Comparison of ENCODE assay signal across 20 cellular contexts in genomic region chr11:5575159-5575558, GRCh38. TPM values are rescaled to one million over a fixed set of nuclear protein-coding genes. Genes with fewer than 3 reads are reported as not detected.
DNase-seq lines count a peak whose midpoint lies in the region; ATAC-seq and TF ChIP-seq lines count a peak whose summit lies in the region.
"Had no signal": no experiment of that assay in that cellular context is flagged by ENCODE, and none has a peak within 500 bp of the region (broad histone marks: within the 10 kb centered on the region; RNA-seq: fewer than 3 reads in every experiment).

No MANE protein-coding gene starts in this region.

- no CpG with 5 or more reads among the region's 4 CpGs for WGBS in trophoblast cell (ENCODE audit: extremely low coverage, insufficient coverage, insufficient read length)

- TF ChIP-seq EP300 in neural cell (conservative IDR thresholded peaks at IDR 0.05; ENCODE audit: poor library complexity, severe bottlenecking), result no peak

- no peak for TF ChIP-seq RAD21 in neural cell (conservative IDR thresholded peaks at IDR 0.05)

- H3K4me3 Mint-ChIP-seq in GM23338 (no peak overlapping the region), WTC11 (no peak overlapping the region)
- H3K4me3 Mint-ChIP-seq: CD4-positive, alpha-beta memory T cell had no signal

- H3K27ac Mint-ChIP-seq in GM23338, result no peak overlapping the region
- H3K27ac Mint-ChIP-seq in WTC11, result no peak overlapping the region
- H3K27ac Mint-ChIP-seq: CD4-positive, alpha-beta memory T cell had no signal

- no peaks in the 10 kb centered on the region for H3K36me3 ChIP-seq in GM23338 (ENCODE audit: insufficient read depth)
- no peaks in the 10 kb centered on the region for H3K36me3 ChIP-seq in H7 (replicated peaks; ENCODE audit: control insufficient read depth, insufficient read depth, low read length)
- H3K36me3 ChIP-seq in neural cell (ENCODE audit: insufficient read depth, low read length), result no peaks in the 10 kb centered on the region
- H3K36me3 ChIP-seq in trophoblast cell (ENCODE audit: control insufficient read depth in 1 of 2, insufficient read depth in 2 of 2, low read length in 2 of 2), result no peaks in the 10 kb centered on the region

- H3K4ac ChIP-seq in trophoblast cell (ENCODE audit: low read depth, low read length), result no peak overlapping the region

- H3K9me3 ChIP-seq in neural cell (ENCODE audit: low read length), result no peaks in the 10 kb centered on the region
- no peaks in the 10 kb centered on the region for H3K9me3 ChIP-seq in trophoblast cell (ENCODE audit: insufficient read depth, low read depth, low read length)

- H2BK5ac ChIP-seq in trophoblast cell (ENCODE audit: low read depth, low read length, poor library complexity), result no peak overlapping the region

- H3K27me3 Mint-ChIP-seq in GM23338 (ENCODE audit: insufficient read depth, low read depth, poor library complexity), result no peaks in the 10 kb centered on the region
- no peaks in the 10 kb centered on the region; the same call in 1 of the 2 replicates for H3K27me3 Mint-ChIP-seq in WTC11 (ENCODE audit: low read depth)

- H3K79me1 ChIP-seq in trophoblast cell (ENCODE audit: low read length), result no peaks in the 10 kb centered on the region

- H3K14ac ChIP-seq in trophoblast cell (ENCODE audit: low read length), result no peak overlapping the region

- H3K4me2 ChIP-seq in GM23338 (no peak overlapping the region), neural cell (ENCODE audit: low read length) (no peak overlapping the region), trophoblast cell (ENCODE audit: low read length) (no peak overlapping the region)

- H3K4me1 Mint-ChIP-seq in GM23338 (no peaks in the 10 kb centered on the region), WTC11 (no peaks in the 10 kb centered on the region)
- H3K4me1 Mint-ChIP-seq: CD4-positive, alpha-beta memory T cell had no signal

- H2BK12ac ChIP-seq in trophoblast cell (ENCODE audit: low read length), result no peak overlapping the region

- no peak overlapping the region for H4K91ac ChIP-seq in trophoblast cell (ENCODE audit: low read depth, low read length)

- POLR2A ChIA-PET in WTC11 (lab: Charles Lee), result no interaction called here

- H4K12ac ChIP-seq in trophoblast cell (ENCODE audit: low read depth, low read length), result no peak overlapping the region

- H2AK5ac ChIP-seq in trophoblast cell (ENCODE audit: low read length), result no peak overlapping the region

- ATAC-seq in GM23338, result no peak
- peak; percentile 36; the same call in 1 of the 2 replicates for ATAC-seq in WTC11
- ATAC-seq in HG03025 (IDR thresholded peaks at IDR 0.05; ENCODE audit: low FRiP score, unreplicated experiment), result no peak

- H3K4me3 ChIP-seq in GM23338, result no peak overlapping the region
- H3K4me3 ChIP-seq in H7 (ENCODE audit: insufficient read depth, low read depth, low read length), result no peak overlapping the region
- H3K4me3 ChIP-seq in neural cell (ENCODE audit: low read length), result no peak overlapping the region
- H3K4me3 ChIP-seq in trophoblast cell (ENCODE audit: low read depth, low read length), result no peak overlapping the region

- no peak overlapping the region for H3K9ac ChIP-seq in neural cell (ENCODE audit: low read length)
- H3K9ac ChIP-seq in trophoblast cell (ENCODE audit: low read length), result no peak overlapping the region

- H4K20me1 ChIP-seq in GM23338 (replicated peaks; ENCODE audit: insufficient read depth) (no peaks in the 10 kb centered on the region), neural cell (ENCODE audit: insufficient read depth) (no peaks in the 10 kb centered on the region)

- H3F3A ChIP-seq in GM23338 (replicated peaks; ENCODE audit: low read depth) (no peaks in the 10 kb centered on the region), neural cell (ENCODE audit: insufficient read depth, low read length, poor library complexity, severe bottlenecking) (no peaks in the 10 kb centered on the region)

- H3K27ac ChIP-seq in GM23338 (ENCODE audit: low read depth), result no peak overlapping the region
- H3K27ac ChIP-seq in neural cell (ENCODE audit: low read length), result no peak overlapping the region
- H3K27ac ChIP-seq in trophoblast cell (ENCODE audit: low read depth, low read length), result no peak overlapping the region

- no peak overlapping the region for H2BK120ac ChIP-seq in trophoblast cell (ENCODE audit: insufficient read depth, low read length, poor library complexity)

- no peaks in the 10 kb centered on the region for H3K4me1 ChIP-seq in GM23338 (ENCODE audit: insufficient read depth)
- no peaks in the 10 kb centered on the region for H3K4me1 ChIP-seq in trophoblast cell (ENCODE audit: control insufficient read depth in 1 of 2, insufficient read depth in 2 of 2, low read length in 2 of 2)

- H3K27me3 ChIP-seq in GM23338 (ENCODE audit: insufficient read depth), result no peaks in the 10 kb centered on the region
- no peaks in the 10 kb centered on the region for H3K27me3 ChIP-seq in H7 (ENCODE audit: control insufficient read depth, insufficient read depth, low read length)
- no peaks in the 10 kb centered on the region for H3K27me3 ChIP-seq in neural cell (ENCODE audit: insufficient read depth, low read depth, low read length)
- H3K27me3 ChIP-seq in trophoblast cell (ENCODE audit: insufficient read depth, low read length), result no peaks in the 10 kb centered on the region

- no peak overlapping the region for H3K18ac ChIP-seq in trophoblast cell (ENCODE audit: low read length)

- H3K9me3 Mint-ChIP-seq in GM23338 (no peaks in the 10 kb centered on the region), WTC11 (peaks cover 7% of the 10 kb centered on the region; the same call in 1 of the 2 replicates)
- H3K9me3 Mint-ChIP-seq: CD4-positive, alpha-beta memory T cell had no signal

- no peak overlapping the region for H4K8ac ChIP-seq in trophoblast cell (ENCODE audit: low read depth, low read length)

- H3K36me3 Mint-ChIP-seq in GM23338 (ENCODE audit: low read depth) (no peaks in the 10 kb centered on the region; the same call in 2 of the 3 replicates), WTC11 (no peaks in the 10 kb centered on the region)
- H3K36me3 Mint-ChIP-seq: CD4-positive, alpha-beta memory T cell had no signal

- TF ChIP-seq CTCF in GM23338 (conservative IDR thresholded peaks at IDR 0.05; ENCODE audit: low read depth in 2 of 2) (no peak), WTC11 (IDR thresholded peaks at IDR 0.05) (no peak), neural cell (IDR thresholded peaks at IDR 0.05; ENCODE audit: poor library complexity, severe bottlenecking) (no peak)

- DNase-seq in GM23338 (ENCODE audit: low spot score) (no peak), H7 (peak; percentile 25), WTC11 (ENCODE audit: low spot score) (no peak), trophoblast cell (no peak)
- DNase-seq: C1 segment of cervical spinal cord; Calu3; CD4-positive, alpha-beta memory T cell; COR-L47; DMS53; DMS79 treated with DMSO at 0.1 percent for 48 hours; GF-D8; HCEC 1CT had no signal

- no peaks in the 10 kb centered on the region for H3K9me2 ChIP-seq in GM23338 (ENCODE audit: insufficient read depth)
- no peaks in the 10 kb centered on the region for H3K9me2 ChIP-seq in neural cell (ENCODE audit: insufficient read depth, low read length)

- CTCF ChIA-PET in WTC11 (lab: Charles Lee), result no interaction called here

- H3K23ac ChIP-seq in trophoblast cell (ENCODE audit: low read length), result no peak overlapping the region

- 0 out of 2 replicates have a peak overlapping the region, but pooled peaks have one; percentile 2 for H2AFZ ChIP-seq in GM23338
- peak overlapping the region; percentile 34 for H2AFZ ChIP-seq in neural cell (ENCODE audit: low read depth, low read length)
- no peak overlapping the region for H2AFZ ChIP-seq in trophoblast cell (ENCODE audit: insufficient read depth, low read length, poor library complexity)

- H3K79me2 ChIP-seq in GM23338 (replicated peaks; ENCODE audit: insufficient read depth), result no peaks in the 10 kb centered on the region
- H3K79me2 ChIP-seq in neural cell (replicated peaks; ENCODE audit: insufficient read depth, low read length), result no peaks in the 10 kb centered on the region
- H3K79me2 ChIP-seq in trophoblast cell (ENCODE audit: control insufficient read depth, insufficient read depth, low read length, poor library complexity), result no peaks in the 10 kb centered on the region

TF ChIP-seq in WTC11, 78 proteins besides CTCF, POLR2A, EP300 and RAD21:
- no peak for TF ChIP-seq CREM (CRISPR knock-in tag; IDR thresholded peaks at IDR 0.05)
TF ChIP-seq in WTC11: peak in this region for 0.

RNA-seq across cellular contexts. Expression of gene OR52B6, which starts 5.5 kb away (rescaled TPM):
- not detected in 2 replicates for total RNA-seq in GM23338 (2014; rRNA removed; shearing (Covaris generic))
- polyA plus RNA-seq in GM23338 (2016; fragmentation: Nextera tagmentation; extraction: Ambion mirVana), result not detected in 2 replicates
- not detected in 2 replicates for total RNA-seq in H7 (2014; rRNA removed; shearing (Covaris generic))
- total RNA-seq in WTC11 (2021), result not detected in 3 replicates
- polyA plus RNA-seq in neural cell, result not detected in 2 replicates
- polyA minus RNA-seq in neural cell, result not detected in 2 replicates
- polyA plus RNA-seq in trophoblast cell (2013), result not detected in 2 replicates
- total RNA-seq: A172; A673; Calu3; CD4-positive, alpha-beta memory T cell; Daoy; G401; H4 had no signal
- polyA plus RNA-seq: BJ; CD4-positive, alpha-beta memory T cell had no signal

RNA-seq across cellular contexts. Expression of gene TRIM6, which starts 21.3 kb away (rescaled TPM):
- 49.0 and 50.8 TPM in 2 replicates for total RNA-seq in GM23338 (2014; rRNA removed; shearing (Covaris generic))
- polyA plus RNA-seq in GM23338 (2016; fragmentation: Nextera tagmentation; extraction: Ambion mirVana) (24.3 and 26.4 TPM in 2 replicates), neural cell (not detected in 2 replicates)
- total RNA-seq in H7 (2014; rRNA removed; shearing (Covaris generic)), result 27.4 and 40.6 TPM in 2 replicates
- 25.4 to 30.2 TPM (median 30.0 TPM) in 3 replicates for total RNA-seq in WTC11 (2021)
- polyA minus RNA-seq in neural cell, result not detected in 2 replicates
- 17.9 and 18.5 TPM in 2 replicates for polyA plus RNA-seq in trophoblast cell (2013)
- total RNA-seq: CD4-positive, alpha-beta memory T cell; G401 had no signal
- polyA plus RNA-seq: CD4-positive, alpha-beta memory T cell had no signal

RNA-seq across cellular contexts. Expression of gene OR52H1, which starts 26.8 kb away (rescaled TPM):
- total RNA-seq in GM23338 (2014; rRNA removed; shearing (Covaris generic)), result 0.28 TPM in 1 of 2 replicates, not detected in the other
- not detected in 2 replicates for polyA plus RNA-seq in GM23338 (2016; fragmentation: Nextera tagmentation; extraction: Ambion mirVana)
- total RNA-seq in H7 (2014; rRNA removed; shearing (Covaris generic)), result 0.30 TPM in 1 of 2 replicates, not detected in the other
- not detected in 3 replicates for total RNA-seq in WTC11 (2021)
- polyA plus RNA-seq in neural cell, result not detected in 2 replicates
- not detected in 2 replicates for polyA minus RNA-seq in neural cell
- not detected in 2 replicates for polyA plus RNA-seq in trophoblast cell (2013)
- total RNA-seq: A172; A673; Calu3; CD4-positive, alpha-beta memory T cell; Daoy; G401; H4 had no signal
- polyA plus RNA-seq: BJ; CD4-positive, alpha-beta memory T cell had no signal

RNA-seq across cellular contexts. Expression of gene TRIM34, which starts 49.6 kb away (rescaled TPM):
- 1.1 and 2.6 TPM in 2 replicates for total RNA-seq in GM23338 (2014; rRNA removed; shearing (Covaris generic))
- polyA plus RNA-seq in GM23338 (2016; fragmentation: Nextera tagmentation; extraction: Ambion mirVana) (0.57 and 1.9 TPM in 2 replicates), neural cell (not detected in 2 replicates)
- total RNA-seq in H7 (2014; rRNA removed; shearing (Covaris generic)), result 1.4 and 1.6 TPM in 2 replicates
- total RNA-seq in WTC11 (2021), result 0.66 to 1.6 TPM (median 0.71 TPM) in 3 replicates
- not detected in 2 replicates for polyA minus RNA-seq in neural cell
- 7.3 and 8.8 TPM in 2 replicates for polyA plus RNA-seq in trophoblast cell (2013)
- total RNA-seq: G401 had no signal

RNA-seq across cellular contexts. Expression of gene UBQLNL, which starts 58.7 kb away (rescaled TPM):
- 0.35 and 0.52 TPM in 2 replicates for total RNA-seq in GM23338 (2014; rRNA removed; shearing (Covaris generic))
- polyA plus RNA-seq in GM23338 (2016; fragmentation: Nextera tagmentation; extraction: Ambion mirVana) (0.09 TPM in 1 of 2 replicates, not detected in the other), neural cell (not detected in 2 replicates)
- not detected in 2 replicates for total RNA-seq in H7 (2014; rRNA removed; shearing (Covaris generic))
- 0.14 to 0.24 TPM in 2 of 3 replicates, not detected in the other for total RNA-seq in WTC11 (2021)
- not detected in 2 replicates for polyA minus RNA-seq in neural cell
- 0.04 and 0.07 TPM in 2 replicates for polyA plus RNA-seq in trophoblast cell (2013)
- total RNA-seq: A172, A673, Daoy, G401, H4 had no signal
- polyA plus RNA-seq: CD4-positive, alpha-beta memory T cell had no signal
